1 cellular context compared by ENCODE assay signal in genomic region chr2:27177441-27178351, GRCh38.
TF ChIP-seq lines count a peak whose summit lies in the region.

No MANE protein-coding gene starts in this region.

TF ChIP-seq in HepG2, 621 proteins besides CTCF, POLR2A, EP300 and RAD21 (continued from another document and continues in another):
- peak; percentile 58; the same call in 1 of the 2 replicates for TF ChIP-seq MXD1 (CRISPR knock-in tag; IDR thresholded peaks at IDR 0.05)
- no peak for TF ChIP-seq ZNF598 (CRISPR knock-in tag; IDR thresholded peaks at IDR 0.05; ENCODE audit: borderline replicate concordance)
- no peak for TF ChIP-seq TEAD2 (CRISPR knock-in tag; IDR thresholded peaks at IDR 0.05)
- no peak for TF ChIP-seq NR0B2 (CRISPR knock-in tag; IDR thresholded peaks at IDR 0.05)
- peak; percentile 95; the same call in 1 of the 2 replicates for TF ChIP-seq HMG20A (CRISPR knock-in tag; IDR thresholded peaks at IDR 0.05; ENCODE audit: borderline replicate concordance)
- no peak for TF ChIP-seq TAF1 (CRISPR knock-in tag; IDR thresholded peaks at IDR 0.05)
- peak; percentile 69 for TF ChIP-seq RORA (CRISPR knock-in tag; IDR thresholded peaks at IDR 0.05)
- peak; percentile 88 for TF ChIP-seq HOXA3 (CRISPR knock-in tag; IDR thresholded peaks at IDR 0.05)
- TF ChIP-seq TBL1XR1 (IDR thresholded peaks at IDR 0.05; ENCODE audit: borderline replicate concordance, low read length, partially characterized antibody), result peak; percentile 79
- TF ChIP-seq ZNF687 (CRISPR knock-in tag; IDR thresholded peaks at IDR 0.05), result peak; percentile 95
- TF ChIP-seq HNRNPUL1 (IDR thresholded peaks at IDR 0.05; ENCODE audit: low read depth, low read length), result no peak
- TF ChIP-seq ZFP36L1 (CRISPR knock-in tag; IDR thresholded peaks at IDR 0.05), result peak; percentile 81; the same call in 1 of the 2 replicates
- no peak for TF ChIP-seq FOXA1 (IDR thresholded peaks at IDR 0.05)
- peak; percentile 74; the same call in 1 of the 2 replicates for TF ChIP-seq FOXA1 (CRISPR knock-in tag; IDR thresholded peaks at IDR 0.05)
- peak; percentile 45; the same call in 1 of the 2 replicates for TF ChIP-seq THAP9 (CRISPR knock-in tag; IDR thresholded peaks at IDR 0.05; ENCODE audit: borderline replicate concordance)
- no peak; the same call in none of the 2 replicates for TF ChIP-seq ZHX2 (IDR thresholded peaks at IDR 0.05; ENCODE audit: low read depth)
- TF ChIP-seq ZHX2 (CRISPR knock-in tag; IDR thresholded peaks at IDR 0.05; ENCODE audit: borderline replicate concordance), result peak; percentile 39; the same call in 1 of the 2 replicates
- no peak for TF ChIP-seq ZNF513 (CRISPR knock-in tag; conservative IDR thresholded peaks at IDR 0.05)
- TF ChIP-seq RARA (CRISPR knock-in tag; IDR thresholded peaks at IDR 0.05), result peak; percentile 97
- TF ChIP-seq NFRKB (IDR thresholded peaks at IDR 0.05), result no peak
- TF ChIP-seq NFYC (CRISPR knock-in tag; IDR thresholded peaks at IDR 0.05), result peak; percentile 58
- peak in 1 of 2 experiments; percentile 24; a peak in 1 of 4 replicates for TF ChIP-seq HMGXB4 (CRISPR knock-in tag; IDR thresholded peaks at IDR 0.05; ENCODE audit: borderline replicate concordance in 1 of 2, low read depth in 1 of 2)
- TF ChIP-seq KLF13 (CRISPR knock-in tag; IDR thresholded peaks at IDR 0.05), result no peak
- no peak for TF ChIP-seq SMAD1 (CRISPR knock-in tag; IDR thresholded peaks at IDR 0.05; ENCODE audit: borderline replicate concordance, low read depth)
- peak; percentile 25; the same call in 1 of the 2 replicates for TF ChIP-seq ZNF766 (CRISPR knock-in tag; IDR thresholded peaks at IDR 0.05; ENCODE audit: borderline replicate concordance)
- peak; percentile 80; the same call in 1 of the 2 replicates for TF ChIP-seq ZNF225 (CRISPR knock-in tag; IDR thresholded peaks at IDR 0.05)
- TF ChIP-seq TBP (CRISPR knock-in tag; IDR thresholded peaks at IDR 0.05), result no peak
- TF ChIP-seq ZNF780A (CRISPR knock-in tag; IDR thresholded peaks at IDR 0.05), result 0 out of 2 replicates have a peak, but pooled peaks have one; percentile 31
- TF ChIP-seq TFDP2 (CRISPR knock-in tag; IDR thresholded peaks at IDR 0.05), result 0 out of 2 replicates have a peak, but pooled peaks have one; percentile 47
- peak; percentile 64; the same call in 1 of the 2 replicates for TF ChIP-seq ZNF678 (CRISPR knock-in tag; IDR thresholded peaks at IDR 0.05)
- TF ChIP-seq ATF7-NPFF (CRISPR knock-in tag; IDR thresholded peaks at IDR 0.05; ENCODE audit: low read depth), result no peak
- TF ChIP-seq RXRB (CRISPR knock-in tag; IDR thresholded peaks at IDR 0.05; ENCODE audit: borderline replicate concordance), result peak; percentile 94
- 0 out of 2 replicates have a peak, but pooled peaks have one; percentile 57 for TF ChIP-seq ZBTB39 (CRISPR knock-in tag; IDR thresholded peaks at IDR 0.05)
- TF ChIP-seq MAZ (IDR thresholded peaks at IDR 0.05; ENCODE audit: borderline replicate concordance, low read depth, low read length), result no peak
- TF ChIP-seq MAZ (CRISPR knock-in tag; IDR thresholded peaks at IDR 0.05; ENCODE audit: low read depth), result peak; percentile 74
- TF ChIP-seq ZNF33B (CRISPR knock-in tag; IDR thresholded peaks at IDR 0.05), result no peak
- no peak for TF ChIP-seq ZFAT (CRISPR knock-in tag; conservative IDR thresholded peaks at IDR 0.05)
- 0 out of 2 replicates have a peak, but pooled peaks have one; percentile 26 for TF ChIP-seq DMAP1 (CRISPR knock-in tag; IDR thresholded peaks at IDR 0.05)
- TF ChIP-seq ZNF207 (IDR thresholded peaks at IDR 0.05; ENCODE audit: borderline replicate concordance), result no peak
- TF ChIP-seq STAG1 (CRISPR knock-in tag; IDR thresholded peaks at IDR 0.05), result no peak; the same call in none of the 2 replicates
